ENCODE assay signal across 9 cellular contexts in the genomic region with DNA sequence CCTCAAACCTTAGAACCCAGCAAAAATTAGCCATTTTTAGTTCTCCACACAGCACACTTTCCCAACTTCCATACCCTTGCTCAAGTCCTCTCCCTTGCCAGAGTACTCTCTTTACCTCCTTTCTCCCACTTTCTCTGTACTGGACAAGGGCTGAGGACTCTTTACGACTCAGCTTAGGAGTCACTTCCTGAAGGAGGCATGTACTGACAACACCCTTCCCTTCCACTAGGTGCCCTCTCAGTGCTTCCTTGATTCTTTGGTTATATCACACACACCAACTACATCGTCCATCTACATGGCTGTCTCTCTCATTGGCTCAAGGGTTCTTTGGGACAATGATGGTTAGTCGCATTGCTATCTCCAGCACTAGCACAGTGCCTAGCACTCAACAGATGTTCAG. TPM values are rescaled to one million over a fixed set of nuclear protein-coding genes. Genes with fewer than 3 reads are reported as not detected.
DNase-seq lines count a peak whose midpoint lies in the region; ATAC-seq, FAIRE-seq and TF ChIP-seq lines count a peak whose summit lies in the region.
"Had no signal": no experiment of that assay in that cellular context is flagged by ENCODE, and none has a peak within 500 bp of the region (broad histone marks: within the 10 kb centered on the region; RNA-seq: fewer than 3 reads in every experiment).

No MANE protein-coding gene starts in this region.

- peaks cover 28% of the 10 kb centered on the region for H3K27me3 ChIP-seq in CD4-positive, CD25-positive, alpha-beta regulatory T cell (ENCODE audit: control insufficient read depth, insufficient read depth, low read length)
- no peaks in the 10 kb centered on the region for H3K27me3 ChIP-seq in astrocyte (ENCODE audit: insufficient read depth, low read length)
- peaks cover 4% of the 10 kb centered on the region for H3K27me3 ChIP-seq in suprapubic skin

- H3K4me1 ChIP-seq in CD4-positive, CD25-positive, alpha-beta regulatory T cell (ENCODE audit: control insufficient read depth, insufficient read depth, low read length, poor library complexity, severe bottlenecking) = no peaks in the 10 kb centered on the region
- no peaks in the 10 kb centered on the region for H3K4me1 ChIP-seq in astrocyte (ENCODE audit: insufficient read depth, low read length)
- H3K4me1 ChIP-seq in suprapubic skin = no peaks in the 10 kb centered on the region

- FAIRE-seq in astrocyte (lab: Jason Lieb, UNC) = peak; percentile 65
- FAIRE-seq in GM19239 (lab: Jason Lieb, UNC) = no peak

- no peak overlapping the region for H3K9ac ChIP-seq in astrocyte (ENCODE audit: low read length)

- peaks cover 0 to 2% (median 0%) of the 10 kb centered on the region in 7 donors for H3K9me3 Mint-ChIP-seq in CD4-positive, CD25-positive, alpha-beta regulatory T cell
- H3K9me3 Mint-ChIP-seq in astrocyte (ENCODE audit: unreplicated experiment) (peaks cover 2% of the 10 kb centered on the region), memory B cell (no peaks in the 10 kb centered on the region)

- no peak overlapping the region for H3K4me3 ChIP-seq in CD4-positive, CD25-positive, alpha-beta regulatory T cell (ENCODE audit: low read depth, low read length)
- no peak overlapping the region for H3K4me3 ChIP-seq in Jurkat, Clone E6-1 (ENCODE audit: low read length)
- H3K4me3 ChIP-seq in astrocyte (ENCODE audit: insufficient read depth, low read depth, low read length) (no peak overlapping the region), suprapubic skin (no peak overlapping the region)

- H3K4me2 ChIP-seq in astrocyte (ENCODE audit: low read length) = no peak overlapping the region

- 31% methylated on average over 3 of the region's 3 CpGs for WGBS in suprapubic skin

- no peaks in the 10 kb centered on the region for H4K20me1 ChIP-seq in astrocyte (ENCODE audit: insufficient read depth, low read length)

- no peak overlapping the region for H3K27ac Mint-ChIP-seq in CD4-positive, CD25-positive, alpha-beta regulatory T cell
- no peak overlapping the region for H3K27ac Mint-ChIP-seq in astrocyte (ENCODE audit: unreplicated experiment)
- H3K27ac Mint-ChIP-seq in memory B cell = no peak overlapping the region

- no peak overlapping the region for H3K27ac ChIP-seq in CD4-positive, CD25-positive, alpha-beta regulatory T cell (ENCODE audit: insufficient read depth, low read length, poor library complexity, severe bottlenecking)
- H3K27ac ChIP-seq in astrocyte (ENCODE audit: low read depth, low read length) (no peak overlapping the region), suprapubic skin (no peak overlapping the region)

- no peak for TF ChIP-seq EP300 in suprapubic skin (IDR thresholded peaks at IDR 0.05)

- H3K79me2 ChIP-seq in astrocyte (ENCODE audit: insufficient read depth, low read length) = no peaks in the 10 kb centered on the region

- H2AFZ ChIP-seq in astrocyte (ENCODE audit: low read depth, low read length) = no peak overlapping the region

- no peaks in the 10 kb centered on the region for H3K36me3 ChIP-seq in CD4-positive, CD25-positive, alpha-beta regulatory T cell (ENCODE audit: control insufficient read depth, insufficient read depth, low read length)
- H3K36me3 ChIP-seq in astrocyte (ENCODE audit: insufficient read depth, low read length) = no peaks in the 10 kb centered on the region
- no peaks in the 10 kb centered on the region for H3K36me3 ChIP-seq in suprapubic skin

- ATAC-seq in CD4-positive, CD25-positive, alpha-beta regulatory T cell (ENCODE audit: low read depth in 2 of 2) = peak in 1 of 2 donors; percentile 42
- ATAC-seq in GM19395 (IDR thresholded peaks at IDR 0.05; ENCODE audit: unreplicated experiment) (peak; percentile 88), memory B cell (ENCODE audit: low read depth) (peak; percentile 79)

- peak in 2 of 3 donors; percentile 14 to 35 for DNase-seq in CD4-positive, CD25-positive, alpha-beta regulatory T cell
- peak; percentile 31 for DNase-seq in Jurkat, Clone E6-1 (ENCODE audit: low read depth, low spot score)
- DNase-seq in astrocyte (ENCODE audit: low read depth) = no peak
- no peak for DNase-seq in memory B cell (ENCODE audit: low spot score in 2 of 2)
- no peak for DNase-seq in GM19239 (ENCODE audit: insufficient read length, low spot score)
- DNase-seq in suprapubic skin (ENCODE audit: low spot score in 2 of 2) = no peak
- no peak for DNase-seq in germinal center (ENCODE audit: low spot score)

- peaks cover 0 to 6% (median 0%) of the 10 kb centered on the region in 4 donors for H3K4me1 Mint-ChIP-seq in CD4-positive, CD25-positive, alpha-beta regulatory T cell
- H3K4me1 Mint-ChIP-seq in astrocyte (ENCODE audit: low read depth, unreplicated experiment) = no peaks in the 10 kb centered on the region
- H3K4me1 Mint-ChIP-seq in memory B cell = peaks cover 4% of the 10 kb centered on the region

- H3K36me3 Mint-ChIP-seq in CD4-positive, CD25-positive, alpha-beta regulatory T cell = no peaks in the 10 kb centered on the region
- H3K36me3 Mint-ChIP-seq in astrocyte (ENCODE audit: low read depth, unreplicated experiment) = no peaks in the 10 kb centered on the region
- no peaks in the 10 kb centered on the region for H3K36me3 Mint-ChIP-seq in memory B cell

- H3K4me3 Mint-ChIP-seq in CD4-positive, CD25-positive, alpha-beta regulatory T cell = no peak overlapping the region
- H3K4me3 Mint-ChIP-seq in astrocyte (ENCODE audit: unreplicated experiment) = no peak overlapping the region
- no peak overlapping the region for H3K4me3 Mint-ChIP-seq in memory B cell

- TF ChIP-seq POLR2A in suprapubic skin (IDR thresholded peaks at IDR 0.05) = no peak

- no peak for TF ChIP-seq CTCF in astrocyte (IDR thresholded peaks at IDR 0.05; ENCODE audit: insufficient read depth, low read depth, low read length)
- peak in 1 of 2 donors; percentile 20 for TF ChIP-seq CTCF in suprapubic skin (IDR thresholded peaks at IDR 0.05)

- no peaks in the 10 kb centered on the region for H3K9me3 ChIP-seq in CD4-positive, CD25-positive, alpha-beta regulatory T cell (ENCODE audit: control insufficient read depth in 2 of 2, low read length in 2 of 2)
- no peaks in the 10 kb centered on the region for H3K9me3 ChIP-seq in astrocyte (ENCODE audit: insufficient read depth, low read depth, low read length)
- no peaks in the 10 kb centered on the region for H3K9me3 ChIP-seq in suprapubic skin

- H3K27me3 Mint-ChIP-seq in CD4-positive, CD25-positive, alpha-beta regulatory T cell = peaks cover 47% of the 10 kb centered on the region
- no peaks in the 10 kb centered on the region for H3K27me3 Mint-ChIP-seq in astrocyte (ENCODE audit: low read depth, unreplicated experiment)
- peaks cover 21% of the 10 kb centered on the region for H3K27me3 Mint-ChIP-seq in memory B cell

RNA-seq across cellular contexts. Expression of gene C18orf63, which starts 5.2 kb away (rescaled TPM):
- total RNA-seq in CD4-positive, CD25-positive, alpha-beta regulatory T cell = not detected
- not detected for polyA plus RNA-seq in CD4-positive, CD25-positive, alpha-beta regulatory T cell
- polyA plus RNA-seq in Jurkat, Clone E6-1 (2012; ENCODE audit: insufficient read depth, insufficient read length) = not detected
- total RNA-seq in astrocyte (not detected in 2 replicates), suprapubic skin (not detected)
- total RNA-seq: mononuclear cell had no signal

RNA-seq across cellular contexts. Expression of gene CYB5A, which starts 18.6 kb away (rescaled TPM):
- 11.1 TPM for total RNA-seq in CD4-positive, CD25-positive, alpha-beta regulatory T cell
- polyA plus RNA-seq in CD4-positive, CD25-positive, alpha-beta regulatory T cell = 10 to 100 TPM; 43.2 to 54.3 (median 50.5) TPM
- 84.9 TPM for polyA plus RNA-seq in Jurkat, Clone E6-1 (2012; ENCODE audit: insufficient read depth, insufficient read length)
- total RNA-seq in astrocyte = 39.5 and 45.7 TPM in 2 replicates
- total RNA-seq in suprapubic skin = 100 to 1,000 TPM; 103 to 258 (median 147) TPM

Comparison
In these comparisons a context has a peak if more than half of its experiments do, and no peak if none do; other contexts are left out.
1. DNase-seq: peak in CD4-positive, CD25-positive, alpha-beta regulatory T cell (2 of 3) and Jurkat, Clone E6-1 (single experiment); none in astrocyte (single experiment), memory B cell (0 of 2), GM19239 (single experiment), suprapubic skin (0 of 2) and germinal center (single experiment).